Comparison of ENCODE assay signal across 9 cellular contexts in the genomic region with DNA sequence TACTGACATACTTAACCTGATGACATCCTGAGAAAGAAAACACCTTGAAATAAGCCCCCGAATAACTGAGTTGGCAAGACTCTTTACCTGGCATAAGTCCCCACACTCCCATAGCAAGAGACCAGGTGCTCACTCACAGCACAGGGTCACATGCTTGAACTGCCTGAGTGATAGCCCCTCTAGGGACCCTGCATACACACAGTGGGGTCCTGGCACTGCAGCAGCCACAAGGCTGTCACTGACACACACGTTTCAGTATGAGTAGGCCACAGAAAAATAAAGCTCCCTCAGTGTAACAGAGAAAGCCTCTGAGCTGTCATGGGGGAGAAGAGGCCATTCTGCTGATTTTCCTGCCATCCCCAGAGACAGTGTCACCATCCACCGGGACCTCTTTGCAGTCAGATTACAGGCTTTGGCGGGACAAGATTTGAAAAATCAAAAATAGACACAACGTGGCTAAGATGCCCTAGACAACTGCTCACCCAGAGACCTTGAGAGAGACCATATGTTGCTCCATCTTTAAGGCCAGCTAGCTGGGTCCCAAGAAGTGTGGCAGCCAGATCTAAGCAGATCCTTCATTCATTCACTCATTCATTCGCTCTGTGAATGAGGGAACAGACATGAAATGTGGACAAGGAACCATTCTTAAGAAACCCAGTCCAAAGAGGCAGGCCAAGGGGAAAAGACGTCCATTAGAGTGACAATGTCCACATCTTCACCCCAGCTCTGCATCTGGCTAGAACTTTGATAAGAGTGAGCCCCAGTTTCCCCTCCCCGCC. TPM values are rescaled to one million over a fixed set of nuclear protein-coding genes. Genes with fewer than 3 reads are reported as not detected.
DNase-seq lines count a peak whose midpoint lies in the region; ATAC-seq and TF ChIP-seq lines count a peak whose summit lies in the region.
"Had no signal": no experiment of that assay in that cellular context is flagged by ENCODE, and none has a peak within 500 bp of the region (broad histone marks: within the 10 kb centered on the region; RNA-seq: fewer than 3 reads in every experiment).

No MANE protein-coding gene starts in this region.

- no peak overlapping the region for H3K27ac ChIP-seq in tibial artery

- H3K9me3 ChIP-seq in NT2/D1 (ENCODE audit: insufficient read depth, low read length) = no peaks in the 10 kb centered on the region
- no peaks in the 10 kb centered on the region for H3K9me3 ChIP-seq in tibial artery

- H3K4me1 Mint-ChIP-seq in activated CD4-positive, alpha-beta T cell treated with anti-CD3 and anti-CD28 coated beads, Interleukin-2, amount 10 ng/mL, durations not matched to agents 24 days and 14 days = peaks cover 18% of the 10 kb centered on the region
- H3K4me1 Mint-ChIP-seq in dendritic cell treated with granulocyte-macrophage colony-stimulating factor and Interleukin-4, amounts not matched to agents 40 ng/mL and 50 ng/mL, for 4 days (ENCODE audit: low read depth) = peaks cover 76% of the 10 kb centered on the region
- H3K4me1 Mint-ChIP-seq in stimulated activated naive CD8-positive, alpha-beta T cell treated with anti-CD3 and anti-CD28 coated beads, Interleukin-15, amount 100 ng/mL, for 72 hours = peaks cover 30% of the 10 kb centered on the region

- TF ChIP-seq CTCF in tibial artery (IDR thresholded peaks at IDR 0.05) = no peak

- H3K27ac Mint-ChIP-seq in activated CD4-positive, alpha-beta T cell treated with anti-CD3 and anti-CD28 coated beads, Interleukin-2, amount 10 ng/mL, durations not matched to agents 24 days and 14 days = no peak overlapping the region
- H3K27ac Mint-ChIP-seq in dendritic cell treated with granulocyte-macrophage colony-stimulating factor and Interleukin-4, amounts not matched to agents 40 ng/mL and 50 ng/mL, for 4 days = peak overlapping the region; percentile 97
- peak overlapping the region; percentile 20 to 62 for H3K27ac Mint-ChIP-seq in stimulated activated naive CD8-positive, alpha-beta T cell treated with anti-CD3 and anti-CD28 coated beads, Interleukin-15, amount 100 ng/mL, for 72 hours
- H3K27ac Mint-ChIP-seq: activated naive CD4-positive, alpha-beta T cell treated with anti-CD3 and anti-CD28 coated beads, Interleukin-2, amount 50 U/mL, for 72 hours had no signal

- peak; percentile 19 for ATAC-seq in stimulated activated naive CD8-positive, alpha-beta T cell treated with anti-CD3 and anti-CD28 coated beads, Interleukin-15, amount 100 ng/mL, for 72 hours

- no peaks in the 10 kb centered on the region for H3K9me3 Mint-ChIP-seq in activated CD4-positive, alpha-beta T cell treated with anti-CD3 and anti-CD28 coated beads, Interleukin-2, amount 10 ng/mL, durations not matched to agents 24 days and 14 days
- H3K9me3 Mint-ChIP-seq in dendritic cell treated with granulocyte-macrophage colony-stimulating factor and Interleukin-4, amounts not matched to agents 40 ng/mL and 50 ng/mL, for 4 days = no peaks in the 10 kb centered on the region
- no peaks in the 10 kb centered on the region for H3K9me3 Mint-ChIP-seq in stimulated activated naive CD8-positive, alpha-beta T cell treated with anti-CD3 and anti-CD28 coated beads, Interleukin-15, amount 100 ng/mL, for 72 hours
- H3K9me3 Mint-ChIP-seq: activated naive CD4-positive, alpha-beta T cell treated with anti-CD3 and anti-CD28 coated beads, Interleukin-2, amount 50 U/mL, for 72 hours had no signal

- H3K36me3 ChIP-seq in NT2/D1 (ENCODE audit: insufficient read depth, insufficient read length, low read length) (peaks cover 28% of the 10 kb centered on the region), tibial artery (no peaks in the 10 kb centered on the region)

- peaks cover 11% of the 10 kb centered on the region for H3K4me1 ChIP-seq in NT2/D1 (ENCODE audit: insufficient read depth, insufficient read length)
- H3K4me1 ChIP-seq in tibial artery = peaks cover 0 to 31% (median 17%) of the 10 kb centered on the region in 4 donors

- peaks cover 4% of the 10 kb centered on the region for H3K27me3 Mint-ChIP-seq in activated CD4-positive, alpha-beta T cell treated with anti-CD3 and anti-CD28 coated beads, Interleukin-2, amount 10 ng/mL, durations not matched to agents 24 days and 14 days
- peaks cover 3% of the 10 kb centered on the region for H3K27me3 Mint-ChIP-seq in dendritic cell treated with granulocyte-macrophage colony-stimulating factor and Interleukin-4, amounts not matched to agents 40 ng/mL and 50 ng/mL, for 4 days
- no peaks in the 10 kb centered on the region for H3K27me3 Mint-ChIP-seq in stimulated activated naive CD8-positive, alpha-beta T cell treated with anti-CD3 and anti-CD28 coated beads, Interleukin-15, amount 100 ng/mL, for 72 hours

- H3K9ac ChIP-seq in NT2/D1 (ENCODE audit: insufficient read length, low read depth) = peak overlapping the region; percentile 27

- H3K36me3 Mint-ChIP-seq in activated CD4-positive, alpha-beta T cell treated with anti-CD3 and anti-CD28 coated beads, Interleukin-2, amount 10 ng/mL, durations not matched to agents 24 days and 14 days (ENCODE audit: low read depth) = peaks cover 2% of the 10 kb centered on the region
- H3K36me3 Mint-ChIP-seq in dendritic cell treated with granulocyte-macrophage colony-stimulating factor and Interleukin-4, amounts not matched to agents 40 ng/mL and 50 ng/mL, for 4 days (ENCODE audit: low read depth) = peaks cover 69% of the 10 kb centered on the region

- peak overlapping the region; percentile 84 for H3K4me3 Mint-ChIP-seq in activated CD4-positive, alpha-beta T cell treated with anti-CD3 and anti-CD28 coated beads, Interleukin-2, amount 10 ng/mL, durations not matched to agents 24 days and 14 days
- H3K4me3 Mint-ChIP-seq in dendritic cell treated with granulocyte-macrophage colony-stimulating factor and Interleukin-4, amounts not matched to agents 40 ng/mL and 50 ng/mL, for 4 days = peak overlapping the region; percentile 94
- H3K4me3 Mint-ChIP-seq in stimulated activated naive CD8-positive, alpha-beta T cell treated with anti-CD3 and anti-CD28 coated beads, Interleukin-15, amount 100 ng/mL, for 72 hours = peak overlapping the region; percentile 83 to 90

- H3K4me3 ChIP-seq in NT2/D1 (ENCODE audit: insufficient read length, low read depth) = peak overlapping the region; percentile 88
- no peak overlapping the region for H3K4me3 ChIP-seq in tibial artery

- intact Hi-C loops in activated CD4-positive, alpha-beta T cell treated with anti-CD3 and anti-CD28 coated beads, Interleukin-2, amount 10 ng/mL, durations not matched to agents 24 days and 14 days (cut with micrococcal nuclease) = loop anchor here (5.0 to 10.0 kb wide), 3 partner anchors 35 to 295 kb away; a partner anchor contains a TSS
- intact Hi-C loops in dendritic cell treated with granulocyte-macrophage colony-stimulating factor and Interleukin-4, amounts not matched to agents 40 ng/mL and 50 ng/mL, for 4 days (cut with micrococcal nuclease) = loop anchor here (2.0 kb wide), 1 partner anchor 37 kb away; no protein-coding TSS in a partner anchor
- intact Hi-C loops in tibial artery (cut with DNase I; ENCODE audit: low total_unique reads) = no loop called here

- DNase-seq in activated CD4-positive, alpha-beta T cell treated with anti-CD3 and anti-CD28 coated beads, Interleukin-2, amount 10 ng/mL, durations not matched to agents 24 days and 14 days = no peak
- DNase-seq in activated CD4-positive, alpha-beta T cell treated with anti-CD3 and anti-CD28 coated beads, Interleukin-2, amount 50 U/mL, for 48 hours = no peak
- no peak for DNase-seq in NT2/D1 (ENCODE audit: low read depth, low spot score)
- no peak for DNase-seq in stimulated activated naive CD8-positive, alpha-beta T cell treated with anti-CD3 and anti-CD28 coated beads, Interleukin-15, amount 100 ng/mL, for 72 hours
- no peak for DNase-seq in tibial artery
- no peak for DNase-seq in MV-4-11 (lab: John Stamatoyannopoulos, UW)
- no peak for DNase-seq in NCI-H524 treated with DMSO at 0.1 percent for 48 hours (lab: John Stamatoyannopoulos, UW)

- H3K27me3 ChIP-seq in NT2/D1 (ENCODE audit: insufficient read depth, insufficient read length) (peaks cover 8% of the 10 kb centered on the region), tibial artery (no peaks in the 10 kb centered on the region)

RNA-seq across cellular contexts. Expression of a gene that starts 1.6 kb away (rescaled TPM):
- total RNA-seq in activated CD4-positive, alpha-beta T cell treated with anti-CD3 and anti-CD28 coated beads, Interleukin-2, amount 10 ng/mL, durations not matched to agents 24 days and 14 days = 23.8 and 25.6 TPM in 2 replicates

RNA-seq across cellular contexts. Expression of a gene that starts 52.4 kb away (rescaled TPM):
- total RNA-seq in activated CD4-positive, alpha-beta T cell treated with anti-CD3 and anti-CD28 coated beads, Interleukin-2, amount 10 ng/mL, durations not matched to agents 24 days and 14 days = 778 and 788 TPM in 2 replicates
